17 cellular contexts compared by ENCODE assay signal in the genomic region with DNA sequence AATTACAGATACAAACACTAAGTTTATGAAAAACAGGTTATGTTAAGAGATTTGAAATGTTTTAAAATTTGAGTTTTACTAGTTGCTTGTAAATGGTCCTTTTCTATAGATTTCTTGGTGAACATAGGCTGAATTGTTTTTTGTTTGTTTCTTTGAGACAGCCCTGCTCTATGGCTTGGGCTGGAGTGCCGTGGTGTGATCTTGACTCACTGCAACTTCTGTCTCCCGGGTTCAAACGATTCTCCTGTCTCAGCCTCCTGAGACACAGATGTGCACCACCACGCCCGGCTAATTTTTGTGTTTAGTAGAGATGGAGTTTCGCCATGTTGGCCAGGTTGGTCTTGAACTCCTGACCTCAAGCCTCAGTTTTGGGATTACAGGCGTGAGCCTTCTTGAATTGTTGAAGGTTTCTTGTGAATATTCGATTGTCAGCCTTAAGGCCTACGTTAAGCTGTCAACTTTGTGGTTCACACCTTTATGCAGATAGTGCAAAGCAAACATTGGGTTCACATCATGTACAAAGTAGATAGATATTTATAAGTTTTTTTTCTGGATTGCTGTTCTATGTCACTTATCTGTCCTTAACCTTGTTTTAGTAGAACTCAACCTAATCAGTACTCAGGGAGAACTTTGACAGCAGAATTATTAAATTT. TPM values are rescaled to one million over a fixed set of nuclear protein-coding genes. Genes with fewer than 3 reads are reported as not detected.
DNase-seq lines count a peak whose midpoint lies in the region; ATAC-seq and TF ChIP-seq lines count a peak whose summit lies in the region.
"Had no signal": no experiment of that assay in that cellular context is flagged by ENCODE, and none has a peak within 500 bp of the region (broad histone marks: within the 10 kb centered on the region; RNA-seq: fewer than 3 reads in every experiment).

No MANE protein-coding gene starts in this region.

- H3K9me3 Mint-ChIP-seq in CD8-positive, alpha-beta memory T cell = no peaks in the 10 kb centered on the region
- H3K9me3 Mint-ChIP-seq in endothelial cell (ENCODE audit: unreplicated experiment) (no peaks in the 10 kb centered on the region), progenitor cell of endocrine pancreas (ENCODE audit: low read depth) (no peaks in the 10 kb centered on the region)

- no peak overlapping the region for H3K4me3 ChIP-seq in CD8-positive, alpha-beta memory T cell (ENCODE audit: low read length)
- no peak overlapping the region for H3K4me3 ChIP-seq in prostate gland
- H3K4me3 ChIP-seq: BLaER1, MG63 had no signal

- CTCF ChIA-PET in CD8-positive, alpha-beta memory T cell (lab: Charles Lee) = no interaction called here

- no peak for TF ChIP-seq CTCF in endothelial cell (IDR thresholded peaks at IDR 0.05; ENCODE audit: unreplicated experiment)
- TF ChIP-seq CTCF in progenitor cell of endocrine pancreas (IDR thresholded peaks at IDR 0.05; ENCODE audit: unreplicated experiment) = no peak
- TF ChIP-seq CTCF in prostate gland (IDR thresholded peaks at IDR 0.05) = no peak

- no peaks in the 10 kb centered on the region for H3K27me3 Mint-ChIP-seq in CD8-positive, alpha-beta memory T cell
- H3K27me3 Mint-ChIP-seq in T-helper 17 cell = no peaks in the 10 kb centered on the region
- no peaks in the 10 kb centered on the region for H3K27me3 Mint-ChIP-seq in endothelial cell (ENCODE audit: unreplicated experiment)
- H3K27me3 Mint-ChIP-seq in progenitor cell of endocrine pancreas = no peaks in the 10 kb centered on the region

- H3K27me3 ChIP-seq in CD8-positive, alpha-beta memory T cell (ENCODE audit: insufficient read depth, low read length, poor library complexity, severe bottlenecking) = no peaks in the 10 kb centered on the region
- H3K27me3 ChIP-seq in prostate gland (replicated peaks; ENCODE audit: insufficient read depth) = no peaks in the 10 kb centered on the region
- H3K27me3 ChIP-seq: BLaER1, MG63 had no signal

- POLR2A ChIA-PET in CD8-positive, alpha-beta memory T cell (lab: Charles Lee) = interaction anchor here (1.4 kb wide), 1 partner anchor 25 kb away, joined by 5 read pairs; no protein-coding TSS in a partner anchor

- H3K4me3 Mint-ChIP-seq in CD8-positive, alpha-beta memory T cell = peak overlapping the region in 6 of 7 donors; percentile 45 to 81 (median 72)
- H3K4me3 Mint-ChIP-seq in T-helper 17 cell (no peak overlapping the region), endothelial cell (ENCODE audit: unreplicated experiment) (no peak overlapping the region), progenitor cell of endocrine pancreas (ENCODE audit: low read depth) (no peak overlapping the region)

- H3K4me1 ChIP-seq in CD8-positive, alpha-beta memory T cell (ENCODE audit: insufficient read depth, low read length) = peaks cover 35% of the 10 kb centered on the region
- H3K4me1 ChIP-seq in prostate gland (replicated peaks) = no peaks in the 10 kb centered on the region
- H3K4me1 ChIP-seq: Caco-2 had no signal

- peaks cover 0 to 60% (median 13%) of the 10 kb centered on the region in 3 donors for H3K36me3 Mint-ChIP-seq in CD8-positive, alpha-beta memory T cell
- peaks cover 5% of the 10 kb centered on the region for H3K36me3 Mint-ChIP-seq in T-helper 17 cell (ENCODE audit: low read depth)
- H3K36me3 Mint-ChIP-seq in endothelial cell (ENCODE audit: low read depth, unreplicated experiment) = no peaks in the 10 kb centered on the region
- H3K36me3 Mint-ChIP-seq in progenitor cell of endocrine pancreas (ENCODE audit: insufficient read depth) = peaks cover 5% of the 10 kb centered on the region

- H3K27ac Mint-ChIP-seq in CD8-positive, alpha-beta memory T cell = peak overlapping the region; percentile 10 to 94 (median 77)
- H3K27ac Mint-ChIP-seq in T-helper 17 cell (peak overlapping the region; percentile 4), endothelial cell (ENCODE audit: unreplicated experiment) (peak overlapping the region; percentile 24), progenitor cell of endocrine pancreas (peak overlapping the region; percentile 13)

- intact Hi-C loops in prostate gland (cut with DNase I) = no loop called here

- TF ChIP-seq POLR2A in prostate gland (IDR thresholded peaks at IDR 0.05) = no peak

- WGBS in prostate gland = 76% methylated on average over 9 of the region's 9 CpGs

- no peaks in the 10 kb centered on the region for H3K36me3 ChIP-seq in CD8-positive, alpha-beta memory T cell (ENCODE audit: insufficient read depth, low read length)
- no peaks in the 10 kb centered on the region for H3K36me3 ChIP-seq in prostate gland
- H3K36me3 ChIP-seq: MG63 had no signal

- peak in 1 of 5 donors; percentile 23 for DNase-seq in CD8-positive, alpha-beta memory T cell
- DNase-seq in T-helper 17 cell (no peak), endothelial cell (ENCODE audit: low spot score) (no peak), progenitor cell of endocrine pancreas (ENCODE audit: low spot score, unreplicated experiment) (no peak), GOT3 (lab: John Stamatoyannopoulos, UW) (no peak), prostate gland (ENCODE audit: low spot score) (no peak), amygdala (lab: John Stamatoyannopoulos, UW) (no peak)
- DNase-seq: Caco-2, HCEC 1CT, MG63, NCI-H1105, NCI-H1694 treated with DMSO at 0.1 percent for 48 hours, NCI-H345, NCI-H526 treated with DMSO at 0.1 percent for 48 hours, PC-3 had no signal

- peaks cover 66 to 93% (median 89%) of the 10 kb centered on the region in 3 donors for H3K4me1 Mint-ChIP-seq in CD8-positive, alpha-beta memory T cell
- H3K4me1 Mint-ChIP-seq in T-helper 17 cell = peaks cover 32% of the 10 kb centered on the region
- peaks cover 14% of the 10 kb centered on the region for H3K4me1 Mint-ChIP-seq in endothelial cell (ENCODE audit: unreplicated experiment)
- H3K4me1 Mint-ChIP-seq in progenitor cell of endocrine pancreas (ENCODE audit: low read depth) = peaks cover 3% of the 10 kb centered on the region

- H3K27ac ChIP-seq in CD8-positive, alpha-beta memory T cell (ENCODE audit: low read depth, low read length) = no peak overlapping the region
- H3K27ac ChIP-seq in prostate gland = no peak overlapping the region
- H3K27ac ChIP-seq: BLaER1 had no signal

- H3K9me3 ChIP-seq in CD8-positive, alpha-beta memory T cell (ENCODE audit: low read length) = no peaks in the 10 kb centered on the region
- H3K9me3 ChIP-seq in T-helper 17 cell (ENCODE audit: control insufficient read depth, low read length, poor library complexity, severe bottlenecking) (no peaks in the 10 kb centered on the region), prostate gland (no peaks in the 10 kb centered on the region)
- H3K9me3 ChIP-seq: BLaER1, Caco-2, MG63 had no signal

- no peak for ATAC-seq in T-helper 17 cell
- ATAC-seq: HepG2, PC-3 had no signal

RNA-seq across cellular contexts. Expression of a gene that starts 26.2 kb away (rescaled TPM):
- 10 to 100 TPM; 50.8 to 55.2 TPM for total RNA-seq in CD8-positive, alpha-beta memory T cell
- 12.9 TPM for polyA plus RNA-seq in CD8-positive, alpha-beta memory T cell
- 100 to 1,000 TPM; 120 to 136 TPM for total RNA-seq in T-helper 17 cell
- total RNA-seq in endothelial cell (ENCODE audit: unreplicated experiment) = 55.5 TPM
- total RNA-seq in progenitor cell of endocrine pancreas = 88.6 and 89.9 TPM in 2 replicates
- total RNA-seq in prostate gland = 10 to 100 TPM; 41.9 to 52.1 TPM

Comparison
In these comparisons a context has a peak if more than half of its experiments do, and no peak if none do; other contexts are left out.
1. H3K27ac Mint-ChIP-seq: peak in every context shown above with its lines; median percentile 77 in CD8-positive, alpha-beta memory T cell; 24 in endothelial cell; 13 in progenitor cell of endocrine pancreas; 4 in T-helper 17 cell.
2. H3K4me3 Mint-ChIP-seq: peak in CD8-positive, alpha-beta memory T cell (6 of 7); none in T-helper 17 cell (single experiment), endothelial cell (single experiment) and progenitor cell of endocrine pancreas (single experiment).